ENCODE assay signal across 8 cellular contexts in genomic region chr7:55432937-55433784, GRCh38.
DNase-seq lines count a peak whose midpoint lies in the region; ATAC-seq and TF ChIP-seq lines count a peak whose summit lies in the region.

No MANE protein-coding gene starts in this region.

- peak; percentile 74 for ATAC-seq in GM19023 (IDR thresholded peaks at IDR 0.05; ENCODE audit: unreplicated experiment)
- ATAC-seq in HG03460 (IDR thresholded peaks at IDR 0.05; ENCODE audit: unreplicated experiment), result peak; percentile 79

- H3K4me1 Mint-ChIP-seq in Calu3 (ENCODE audit: low read depth, unreplicated experiment) (no peaks in the 10 kb centered on the region), chondrocyte (ENCODE audit: low read depth) (no peaks in the 10 kb centered on the region), CD14-positive monocyte (no peaks in the 10 kb centered on the region)

- CTCF ChIA-PET in Calu3 (lab: Charles Lee), result interaction anchor here (0.6 to 1.1 kb wide), 4 partner anchors 12 to 354 kb away, joined by 3 to 5 read pairs (median 4); no protein-coding TSS in a partner anchor

- peak; percentile 51 for TF ChIP-seq CTCF in Calu3 (IDR thresholded peaks at IDR 0.05; ENCODE audit: unreplicated experiment)
- TF ChIP-seq CTCF in chondrocyte (IDR thresholded peaks at IDR 0.05), result peak; percentile 78
- TF ChIP-seq CTCF in CD14-positive monocyte (IDR thresholded peaks at IDR 0.05), result no peak

- H3K27ac Mint-ChIP-seq in Calu3 (ENCODE audit: unreplicated experiment), result no peak overlapping the region
- H3K27ac Mint-ChIP-seq in chondrocyte (ENCODE audit: unreplicated experiment), result no peak overlapping the region
- H3K27ac Mint-ChIP-seq in CD14-positive monocyte, result peak overlapping the region in 2 of 7 donors; percentile 0 to 4

- peak; percentile 51 for DNase-seq in Calu3
- DNase-seq in NCI-H82 (lab: John Stamatoyannopoulos, UW), result peak; percentile 81
- DNase-seq in chondrocyte (ENCODE audit: low spot score), result no peak
- peak; percentile 42 for DNase-seq in myocyte (ENCODE audit: low read depth)
- DNase-seq in NCI-H187 treated with DMSO at 0.1 percent for 48 hours (lab: John Stamatoyannopoulos, UW), result no peak
- DNase-seq in CD14-positive monocyte (ENCODE audit: low spot score), result no peak

- H3K4me3 Mint-ChIP-seq in Calu3 (ENCODE audit: low read depth, unreplicated experiment) (no peak overlapping the region), chondrocyte (ENCODE audit: unreplicated experiment) (no peak overlapping the region), CD14-positive monocyte (no peak overlapping the region)

- H3K27me3 Mint-ChIP-seq in Calu3 (ENCODE audit: unreplicated experiment), result no peaks in the 10 kb centered on the region
- H3K27me3 Mint-ChIP-seq in chondrocyte (ENCODE audit: low read depth), result no peaks in the 10 kb centered on the region
- peaks cover 0 to 3% (median 1%) of the 10 kb centered on the region in 3 donors for H3K27me3 Mint-ChIP-seq in CD14-positive monocyte (ENCODE audit: low read depth in 3 of 3)

- BruUV-seq in Calu3 (replicated peaks; lab: Mats Ljungman, UMichigan), result no TSS peak

- intact Hi-C loops in Calu3 (cut with micrococcal nuclease; ENCODE audit: unreplicated experiment) (loop anchor here (1.0 kb wide), 2 partner anchors 160 to 165 kb away; no protein-coding TSS in a partner anchor), CD14-positive monocyte (cut with micrococcal nuclease) (no loop called here)

- no peaks in the 10 kb centered on the region for H3K9me3 Mint-ChIP-seq in Calu3 (ENCODE audit: low read depth, unreplicated experiment)
- H3K9me3 Mint-ChIP-seq in chondrocyte (ENCODE audit: low read depth), result no peaks in the 10 kb centered on the region
- peaks cover 0 to 2% (median 0%) of the 10 kb centered on the region in 7 donors for H3K9me3 Mint-ChIP-seq in CD14-positive monocyte

- no peaks in the 10 kb centered on the region for H3K36me3 Mint-ChIP-seq in Calu3 (ENCODE audit: insufficient read depth, unreplicated experiment)
- peaks cover 2% of the 10 kb centered on the region for H3K36me3 Mint-ChIP-seq in chondrocyte (ENCODE audit: low read depth)
- peaks cover 5 to 7% of the 10 kb centered on the region in 2 donors for H3K36me3 Mint-ChIP-seq in CD14-positive monocyte

Comparison
In these comparisons a context has a peak if more than half of its experiments do, and no peak if none do; other contexts are left out.
1. DNase-seq: peak in Calu3 (single experiment), NCI-H82 (single experiment) and myocyte (single experiment); none in chondrocyte (single experiment), NCI-H187 treated with DMSO at 0.1 percent for 48 hours (single experiment) and CD14-positive monocyte (single experiment).